ENCODE assay signal across 35 cellular contexts in genomic region chr19:31282346-31282745, GRCh38.
"Had no signal": no experiment of that assay in that cellular context is flagged by ENCODE, and none has a peak within 500 bp of the region (broad histone marks: within the 10 kb centered on the region; RNA-seq: fewer than 3 reads in every experiment).

No MANE protein-coding gene starts in this region.

- H3K9me3 ChIP-seq: ascending aorta, Peyer's patch had no signal

- H3K27me3 ChIP-seq: ascending aorta, Peyer's patch had no signal

- H3K9me3 Mint-ChIP-seq: activated CD4-positive, alpha-beta memory T cell treated with anti-CD3 and anti-CD28 coated beads, Interleukin-2, amount 10 ng/mL, durations not matched to agents 7 days and 5 days; activated naive CD8-positive, alpha-beta T cell treated with anti-CD3 and anti-CD28 coated beads for 36 hours; activated T-cell treated with anti-CD3 and anti-CD28 coated beads, Interleukin-2, amount 50 U/mL, for 72 hours; activated T-helper 17 cell treated with anti-CD3 and anti-CD28 coated beads, Interleukin-2, amount 50 U/mL, for 72 hours had no signal

- H3K4me3 ChIP-seq: ascending aorta, cardiac muscle cell, Peyer's patch had no signal

- H3K36me3 Mint-ChIP-seq: activated naive CD8-positive, alpha-beta T cell treated with anti-CD3 and anti-CD28 coated beads for 36 hours had no signal

- H3K36me3 ChIP-seq: cardiac muscle cell had no signal

- H3K27me3 Mint-ChIP-seq: activated CD4-positive, alpha-beta memory T cell treated with anti-CD3 and anti-CD28 coated beads, Interleukin-2, amount 10 ng/mL, durations not matched to agents 7 days and 5 days; activated naive CD8-positive, alpha-beta T cell treated with anti-CD3 and anti-CD28 coated beads for 36 hours; activated T-helper 17 cell treated with anti-CD3 and anti-CD28 coated beads, Interleukin-2, amount 50 U/mL, for 72 hours had no signal

- H3K4me3 Mint-ChIP-seq: activated CD4-positive, alpha-beta memory T cell treated with anti-CD3 and anti-CD28 coated beads, Interleukin-2, amount 10 ng/mL, durations not matched to agents 7 days and 5 days; activated naive CD8-positive, alpha-beta T cell treated with anti-CD3 and anti-CD28 coated beads for 36 hours; activated T-cell treated with anti-CD3 and anti-CD28 coated beads, Interleukin-2, amount 50 U/mL, for 72 hours; activated T-helper 17 cell treated with anti-CD3 and anti-CD28 coated beads, Interleukin-2, amount 50 U/mL, for 72 hours had no signal

- H3K27ac ChIP-seq: ascending aorta, cardiac muscle cell, Peyer's patch, VCaP had no signal

- DNase-seq: activated CD4-positive, alpha-beta memory T cell treated with anti-CD3 and anti-CD28 coated beads, Interleukin-2, amount 10 ng/mL, durations not matched to agents 7 days and 5 days; activated CD4-positive, alpha-beta T cell treated with anti-CD3 and anti-CD28 coated beads for 1 hour; activated CD4-positive, alpha-beta T cell treated with anti-CD3 and anti-CD28 coated beads for 48 hours; activated CD4-positive, CD25-positive, alpha-beta regulatory T cell; activated CD8-positive, alpha-beta memory T cell treated with anti-CD3 and anti-CD28 coated beads for 24 hours; activated effector memory CD4-positive, alpha-beta T cell treated with anti-CD3 and anti-CD28 coated beads, Interleukin-2, amount 50 U/mL, for 16 hours; activated naive CD4-positive, alpha-beta T cell; activated naive CD4-positive, alpha-beta T cell treated with anti-CD3 and anti-CD28 coated beads, Interleukin-2, amount 50 U/mL, for 16 hours; activated naive CD8-positive, alpha-beta T cell treated with anti-CD3 and anti-CD28 coated beads for 36 hours; activated T-cell treated with anti-CD3 and anti-CD28 coated beads, Interleukin-2, amount 50 U/mL, for 1 hour; activated T-cell treated with anti-CD3 and anti-CD28 coated beads, Interleukin-2, amount 50 U/mL, for 72 hours; amygdala; NCI-H1092 treated with DMSO at 0.1 percent for 48 hours; NCI-H1417; NCI-H146; NCI-H187; NCI-H2029 treated with DMSO at 0.1 percent for 48 hours; NCI-H2107; NCI-H2171; NCI-H510A; NCI-H526; NCI-H748 treated with DMSO at 0.1 percent for 48 hours; NK-92 treated with Interleukin-12 subunit alpha and Interleukin-12 subunit beta, amount 100 ng/mL, for 24 hours; PC-3; RPMI8226; SIG-M5; SW 1271; T-helper 1 cell; T-helper 2 cell; T-helper 9 cell had no signal

- H3K4me1 Mint-ChIP-seq: activated CD4-positive, alpha-beta memory T cell treated with anti-CD3 and anti-CD28 coated beads, Interleukin-2, amount 10 ng/mL, durations not matched to agents 7 days and 5 days; activated naive CD8-positive, alpha-beta T cell treated with anti-CD3 and anti-CD28 coated beads for 36 hours had no signal

- ATAC-seq: activated T-cell treated with anti-CD3 and anti-CD28 coated beads, Interleukin-2, amount 50 U/mL, for 72 hours; activated T-helper 17 cell treated with anti-CD3 and anti-CD28 coated beads, Interleukin-2, amount 50 U/mL, for 72 hours; PC-3 had no signal

- H3K4me1 ChIP-seq: ascending aorta, Peyer's patch had no signal

- H3K27ac Mint-ChIP-seq: activated CD4-positive, alpha-beta memory T cell treated with anti-CD3 and anti-CD28 coated beads, Interleukin-2, amount 10 ng/mL, durations not matched to agents 7 days and 5 days; activated naive CD8-positive, alpha-beta T cell treated with anti-CD3 and anti-CD28 coated beads for 36 hours; activated T-cell treated with anti-CD3 and anti-CD28 coated beads, Interleukin-2, amount 50 U/mL, for 72 hours; activated T-helper 17 cell treated with anti-CD3 and anti-CD28 coated beads, Interleukin-2, amount 50 U/mL, for 72 hours had no signal
